12 cellular contexts compared by ENCODE assay signal in genomic region chr5:140111859-140112551, GRCh38. TPM values are rescaled to one million over a fixed set of nuclear protein-coding genes. Genes with fewer than 3 reads are reported as not detected.
DNase-seq lines count a peak whose midpoint lies in the region; ATAC-seq and TF ChIP-seq lines count a peak whose summit lies in the region.
"Had no signal": no experiment of that assay in that cellular context is flagged by ENCODE, and none has a peak within 500 bp of the region (broad histone marks: within the 10 kb centered on the region; RNA-seq: fewer than 3 reads in every experiment).

No MANE protein-coding gene starts in this region.

- peak overlapping the region; percentile 92 for H2BK5ac ChIP-seq in IMR-90 (ENCODE audit: low read depth, low read length, poor library complexity, severe bottlenecking)

- H3K27me3 ChIP-seq in DND-41 (ENCODE audit: insufficient read depth, low read length, poor library complexity) (no peaks in the 10 kb centered on the region), IMR-90 (ENCODE audit: control insufficient read depth, insufficient read depth, low read length) (no peaks in the 10 kb centered on the region), ovary (no peaks in the 10 kb centered on the region)

- TF ChIP-seq CTCF in DND-41 (IDR thresholded peaks at IDR 0.05; ENCODE audit: borderline replicate concordance, extremely low read depth, low read length, poor library complexity, severe bottlenecking) (no peak), IMR-90 (conservative IDR thresholded peaks at IDR 0.05; ENCODE audit: low read depth, low read length) (no peak), ovary (IDR thresholded peaks at IDR 0.05) (no peak)

- peaks cover 81% of the 10 kb centered on the region for H3K79me2 ChIP-seq in DND-41 (ENCODE audit: insufficient read depth, low read length)

- H3K4me1 ChIP-seq in DND-41 (ENCODE audit: insufficient read depth, low read length) (peaks cover 64% of the 10 kb centered on the region), IMR-90 (ENCODE audit: control insufficient read depth, insufficient read depth, low read length) (peaks cover 10% of the 10 kb centered on the region), ovary (ENCODE audit: insufficient read depth) (peaks cover 17% of the 10 kb centered on the region)

- no peak overlapping the region for H4K5ac ChIP-seq in IMR-90 (ENCODE audit: low read depth, low read length)

- peak overlapping the region; percentile 40; the same call in 1 of the 3 replicates for H2BK15ac ChIP-seq in IMR-90 (ENCODE audit: low read depth, low read length)

- peaks cover 6 to 61% of the 10 kb centered on the region in 2 experiments for H3K79me1 ChIP-seq in IMR-90 (ENCODE audit: low read depth in 1 of 2, low read length in 2 of 2)

- intact Hi-C loops in IMR-90 (cut with micrococcal nuclease), result no loop called here
- intact Hi-C loops in ovary (cut with DNase I), result no loop called here

- H3K23ac ChIP-seq in IMR-90 (ENCODE audit: low read depth, low read length), result peak overlapping the region; percentile 97

- WGBS in IMR-90 (ENCODE audit: extremely low coverage in 2 of 2, insufficient read length in 1 of 2), 2 experiments, result 35% methylated on average over 2 of the region's 8 CpGs; no CpG with 5 or more reads in 1 of the 2 experiments
- 69 to 77% (median 71%) methylated on average over 8 of the region's 8 CpGs for WGBS in ovary, 3 donors

- peak overlapping the region; percentile 73 for H4K91ac ChIP-seq in IMR-90 (ENCODE audit: insufficient read depth, low read depth, low read length)

- DNase-seq in DND-41, result no peak
- DNase-seq in IMR-90, result no peak
- peak; percentile 27 for DNase-seq in cerebellar cortex (ENCODE audit: low spot score)
- no peak for DNase-seq in ovary
- DNase-seq in GM19240 (ENCODE audit: insufficient read length, low spot score), result no peak
- DNase-seq in NCI-H2081 (lab: John Stamatoyannopoulos, UW), result no peak
- DNase-seq in NCI-H774 (lab: John Stamatoyannopoulos, UW), result no peak
- no peak for DNase-seq in EL
- DNase-seq: left colon, NCI-H1417 treated with DMSO at 0.1 percent for 48 hours, small intestine had no signal

- H3K27ac ChIP-seq in DND-41 (ENCODE audit: low read length) (no peak overlapping the region), IMR-90 (ENCODE audit: insufficient read depth, low read length) (no peak overlapping the region), ovary (peak overlapping the region; percentile 82 to 89)

- peaks cover 7% of the 10 kb centered on the region; the same call in 1 of the 2 replicates for H3K36me3 ChIP-seq in DND-41 (ENCODE audit: insufficient read depth, low read length)
- H3K36me3 ChIP-seq in IMR-90 (ENCODE audit: control insufficient read depth, insufficient read depth, low read length), result peaks cover 2% of the 10 kb centered on the region; the same call in 1 of the 2 replicates
- H3K36me3 ChIP-seq in ovary, result no peaks in the 10 kb centered on the region

- TF ChIP-seq EP300 in ovary (IDR thresholded peaks at IDR 0.05), result no peak

- H3K9me1 ChIP-seq in IMR-90 (ENCODE audit: insufficient read depth, low read length), result peaks cover 6% of the 10 kb centered on the region; the same call in 1 of the 2 replicates

- TF ChIP-seq POLR2A in IMR-90 (IDR thresholded peaks at IDR 0.05; ENCODE audit: low read depth, low read length), result no peak
- TF ChIP-seq POLR2A in ovary (IDR thresholded peaks at IDR 0.05), result no peak

- no peak for ATAC-seq in DND-41 (ENCODE audit: insufficient read depth, low read depth)
- ATAC-seq in IMR-90 (ENCODE audit: low read depth), result no peak
- ATAC-seq: left colon, Right ventricle myocardium inferior had no signal

- H4K20me1 ChIP-seq in DND-41 (ENCODE audit: insufficient read depth, low read length) (peaks cover 33% of the 10 kb centered on the region), IMR-90 (ENCODE audit: insufficient read depth, low read length) (peaks cover 32% of the 10 kb centered on the region)

- dilution Hi-C loops in IMR-90 (cut with HindIII; ENCODE audit: low sequenced_read_pairs, unreplicated experiment), result no loop called here

- peak overlapping the region; percentile 67 for H2BK20ac ChIP-seq in IMR-90 (ENCODE audit: low read depth, low read length)

- BruUV-seq in IMR-90 (replicated peaks; lab: Mats Ljungman, UMichigan), result no TSS peak

- no peak for TF ChIP-seq RAD21 in IMR-90 (IDR thresholded peaks at IDR 0.05; ENCODE audit: low read length)

- H2AK5ac ChIP-seq in IMR-90 (ENCODE audit: low read depth, low read length), result peak overlapping the region; percentile 68

- H4K8ac ChIP-seq in IMR-90 (ENCODE audit: low read depth in 2 of 2, low read length in 2 of 2), result peak overlapping the region; percentile 52 to 59; a peak in 2 of 4 replicates

- peak overlapping the region; percentile 95 for H3K4me2 ChIP-seq in DND-41 (ENCODE audit: insufficient read depth, low read length)
- peak overlapping the region; percentile 99; the same call in 1 of the 2 replicates for H3K4me2 ChIP-seq in IMR-90 (ENCODE audit: low read depth, low read length)

- H3K9ac ChIP-seq in DND-41 (ENCODE audit: low read depth, low read length) (peak overlapping the region; percentile 83; the same call in 1 of the 2 replicates), IMR-90 (ENCODE audit: low read depth, low read length) (0 out of 2 replicates have a peak overlapping the region, but pooled peaks have one; percentile 92)

- H2BK120ac ChIP-seq in IMR-90 (ENCODE audit: low read depth, low read length), result peak overlapping the region; percentile 73

- in situ Hi-C loops in IMR-90 (cut with MboI; ENCODE audit: low sequenced_read_pairs), result loop anchor here (25.0 kb wide), 1 partner anchor 475 kb away; the partner anchor contains the start of gene CXXC5

- no peak overlapping the region for H3K18ac ChIP-seq in IMR-90 (ENCODE audit: low read depth, low read length)

- H3K9me3 ChIP-seq in DND-41 (ENCODE audit: insufficient read depth, low read length, severe bottlenecking) (no peaks in the 10 kb centered on the region), IMR-90 (ENCODE audit: control insufficient read depth, insufficient read depth, low read length) (no peaks in the 10 kb centered on the region), ovary (no peaks in the 10 kb centered on the region)

- CTCF ChIA-PET in IMR-90 (lab: Yijun Ruan, JAX), result interaction anchor here (0.6 to 1.4 kb wide), 4 partner anchors 9 to 234 kb away, joined by 3 to 4 read pairs (median 3); partner anchors contain the start of gene HBEGF

- H2AK9ac ChIP-seq in IMR-90 (replicated peaks; ENCODE audit: low read depth, low read length, poor library complexity), result peak overlapping the region; percentile 35

- POLR2A ChIA-PET in IMR-90 (lab: Charles Lee; ENCODE audit: unreplicated experiment), result no interaction called here

- peak overlapping the region; percentile 39; the same call in 1 of the 2 replicates for H3K56ac ChIP-seq in IMR-90 (ENCODE audit: extremely low read depth, insufficient read depth, low read length)

- H2AFZ ChIP-seq in DND-41 (ENCODE audit: low read depth, low read length) (no peak overlapping the region), IMR-90 (replicated peaks; ENCODE audit: low read length, poor library complexity) (no peak overlapping the region)

- H3K4ac ChIP-seq in IMR-90 (ENCODE audit: low read depth, low read length), result peak overlapping the region; percentile 62

- H3K14ac ChIP-seq in IMR-90 (replicated peaks; ENCODE audit: low read depth, low read length), result peak overlapping the region; percentile 57

- H3K4me3 ChIP-seq in DND-41 (ENCODE audit: low read depth in 1 of 2, low read length in 2 of 2) (no peak overlapping the region), IMR-90 (ENCODE audit: insufficient read depth, low read depth, low read length) (no peak overlapping the region), ovary (no peak overlapping the region)

TF ChIP-seq in IMR-90, 13 proteins besides CTCF, POLR2A, EP300 and RAD21:
- TF ChIP-seq NFE2L2 (IDR thresholded peaks at IDR 0.05; ENCODE audit: low read depth, low read length), result no peak
- no peak for TF ChIP-seq ELK1 (IDR thresholded peaks at IDR 0.05; ENCODE audit: borderline replicate concordance, low read depth, low read length)
- TF ChIP-seq RCOR1 (IDR thresholded peaks at IDR 0.05; ENCODE audit: insufficient replicate concordance, low read length), result no peak
- TF ChIP-seq MXI1 (IDR thresholded peaks at IDR 0.05; ENCODE audit: borderline replicate concordance, low read depth, low read length), result no peak

RNA-seq across cellular contexts. Expression of gene PURA, which starts 1.9 kb away (rescaled TPM):
- total RNA-seq in IMR-90 (2012; rRNA removed) (5.6 and 13.9 TPM in 2 replicates), ovary (10 to 100 TPM; 19.5 to 35.5 (median 29.8) TPM)
- polyA plus RNA-seq in IMR-90 (2012; rRNA removed) (3.8 TPM in 2 replicates), ovary (10 to 100 TPM in 1 of 2 donors, 1 to 10 TPM in 1; 6.3 to 11.0 TPM)
- 2.7 and 5.0 TPM in 2 replicates for polyA plus RNA-seq in IMR-90 (2012; cell fraction: cytosol; rRNA removed)
- 3.0 and 3.1 TPM in 2 replicates for polyA plus RNA-seq in IMR-90 (2012; cell fraction: nucleus; rRNA removed; ENCODE audit: low replicate concordance)

RNA-seq across cellular contexts. Expression of gene IGIP, which starts 13.7 kb away (rescaled TPM):
- 5.0 and 6.7 TPM in 2 replicates for total RNA-seq in IMR-90 (2012; rRNA removed)
- polyA plus RNA-seq in IMR-90 (2012; rRNA removed), result 0.83 and 1.2 TPM in 2 replicates
- polyA plus RNA-seq in IMR-90 (2012; cell fraction: cytosol; rRNA removed), result 0.16 and 0.32 TPM in 2 replicates
- polyA plus RNA-seq in IMR-90 (2012; cell fraction: nucleus; rRNA removed; ENCODE audit: low replicate concordance), result 0.65 and 4.4 TPM in 2 replicates
- total RNA-seq in ovary, result 10 to 100 TPM in 6 of 7 donors, 1 to 10 TPM in 1; 8.6 to 17.3 (median 15.5) TPM
- polyA plus RNA-seq in ovary, result 1 to 10 TPM; 6.8 to 8.8 TPM

Comparison
In these comparisons a context has a peak if more than half of its experiments do, and no peak if none do; other contexts are left out.
1. H3K27ac ChIP-seq: peak in ovary (2 of 2); none in DND-41 (single experiment) and IMR-90 (single experiment).